6 cellular contexts compared by ENCODE assay signal in genomic region chr21:9771466-9772347, GRCh38.
DNase-seq lines count a peak whose midpoint lies in the region; ATAC-seq, FAIRE-seq and TF ChIP-seq lines count a peak whose summit lies in the region.
"Not testable (repeated sequence)": the region's sequence is repeated elsewhere in the genome, so short reads cannot be mapped to it uniquely, and the experiment has no call there.

No MANE protein-coding gene starts in this region.

- not testable (repeated sequence) for TF ChIP-seq CTCF in chondrocyte (IDR thresholded peaks at IDR 0.05); gastroesophageal sphincter (IDR thresholded peaks at IDR 0.05)

- peak; percentile 67 for DNase-seq in HT1080 (ENCODE audit: low read depth)
- peak; percentile 70 for DNase-seq in chondrocyte (ENCODE audit: low spot score)
- DNase-seq in stimulated activated effector memory CD8-positive, alpha-beta T cell treated with anti-CD3 and anti-CD28 coated beads, Interleukin-12 subunit alpha, Interleukin-12 subunit beta, amount 100 ng/mL, for 72 hours (ENCODE audit: low spot score in 2 of 2), result not testable (repeated sequence)
- DNase-seq in urothelium cell line (ENCODE audit: low spot score), result peak; percentile 8

- H3K4me3 Mint-ChIP-seq in chondrocyte (ENCODE audit: unreplicated experiment); stimulated activated effector memory CD8-positive, alpha-beta T cell treated with anti-CD3 and anti-CD28 coated beads, Interleukin-12 subunit alpha, Interleukin-12 subunit beta, amount 100 ng/mL, for 72 hours: not testable (repeated sequence)

- H3K27me3 Mint-ChIP-seq in chondrocyte (ENCODE audit: low read depth), result not testable (repeated sequence)

- ATAC-seq in gastroesophageal sphincter, result peak; percentile 9
- ATAC-seq in stimulated activated effector memory CD8-positive, alpha-beta T cell treated with anti-CD3 and anti-CD28 coated beads, Interleukin-12 subunit alpha, Interleukin-12 subunit beta, amount 100 ng/mL, for 72 hours, result peak; percentile 4

- not testable (repeated sequence) for H3K4me3 ChIP-seq in gastroesophageal sphincter
- peak overlapping the region; percentile 12 for H3K4me3 ChIP-seq in iPS-15b (ENCODE audit: low read depth, low read length)

- H3K27ac ChIP-seq in gastroesophageal sphincter, result not testable (repeated sequence)

- not testable (repeated sequence) for H3K9ac ChIP-seq in iPS-15b (ENCODE audit: low read depth, low read length)

- not testable (repeated sequence) for TF ChIP-seq EP300 in gastroesophageal sphincter (IDR thresholded peaks at IDR 0.05)

- peaks cover 58% of the 10 kb centered on the region for H3K27me3 ChIP-seq in gastroesophageal sphincter
- not testable (repeated sequence) for H3K27me3 ChIP-seq in iPS-15b (ENCODE audit: control insufficient read depth, insufficient read depth, low read length)

- H3K9me3 Mint-ChIP-seq in chondrocyte (ENCODE audit: low read depth), result peaks cover 27% of the 10 kb centered on the region
- peaks cover 14% of the 10 kb centered on the region for H3K9me3 Mint-ChIP-seq in stimulated activated effector memory CD8-positive, alpha-beta T cell treated with anti-CD3 and anti-CD28 coated beads, Interleukin-12 subunit alpha, Interleukin-12 subunit beta, amount 100 ng/mL, for 72 hours

- H3K9me3 ChIP-seq in gastroesophageal sphincter (peaks cover 0 to 35% (median 0%) of the 10 kb centered on the region in 3 donors), iPS-15b (ENCODE audit: control insufficient read depth, insufficient read depth, low read length) (peaks cover 79% of the 10 kb centered on the region)

- not testable (repeated sequence) for H3K36me3 ChIP-seq in gastroesophageal sphincter; iPS-15b (ENCODE audit: control insufficient read depth, insufficient read depth, low read length)

- H3K4me1 ChIP-seq in gastroesophageal sphincter; iPS-15b (ENCODE audit: control insufficient read depth, insufficient read depth, low read length): not testable (repeated sequence)

- not testable (repeated sequence) for H3K4me1 Mint-ChIP-seq in chondrocyte (ENCODE audit: low read depth); stimulated activated effector memory CD8-positive, alpha-beta T cell treated with anti-CD3 and anti-CD28 coated beads, Interleukin-12 subunit alpha, Interleukin-12 subunit beta, amount 100 ng/mL, for 72 hours

- WGBS in gastroesophageal sphincter (ENCODE audit: low coverage in 1 of 2), 2 donors, result 58 to 59% methylated on average over 17 of the region's 17 CpGs

- not testable (repeated sequence) for H3K36me3 Mint-ChIP-seq in chondrocyte (ENCODE audit: low read depth); stimulated activated effector memory CD8-positive, alpha-beta T cell treated with anti-CD3 and anti-CD28 coated beads, Interleukin-12 subunit alpha, Interleukin-12 subunit beta, amount 100 ng/mL, for 72 hours

- not testable (repeated sequence) for H3K27ac Mint-ChIP-seq in chondrocyte (ENCODE audit: unreplicated experiment); stimulated activated effector memory CD8-positive, alpha-beta T cell treated with anti-CD3 and anti-CD28 coated beads, Interleukin-12 subunit alpha, Interleukin-12 subunit beta, amount 100 ng/mL, for 72 hours

- not testable (repeated sequence) for FAIRE-seq in urothelium cell line (lab: Jason Lieb, UNC)

- TF ChIP-seq POLR2A in gastroesophageal sphincter (IDR thresholded peaks at IDR 0.05), result not testable (repeated sequence)
